ENCODE assay signal across 20 cellular contexts in the genomic region with DNA sequence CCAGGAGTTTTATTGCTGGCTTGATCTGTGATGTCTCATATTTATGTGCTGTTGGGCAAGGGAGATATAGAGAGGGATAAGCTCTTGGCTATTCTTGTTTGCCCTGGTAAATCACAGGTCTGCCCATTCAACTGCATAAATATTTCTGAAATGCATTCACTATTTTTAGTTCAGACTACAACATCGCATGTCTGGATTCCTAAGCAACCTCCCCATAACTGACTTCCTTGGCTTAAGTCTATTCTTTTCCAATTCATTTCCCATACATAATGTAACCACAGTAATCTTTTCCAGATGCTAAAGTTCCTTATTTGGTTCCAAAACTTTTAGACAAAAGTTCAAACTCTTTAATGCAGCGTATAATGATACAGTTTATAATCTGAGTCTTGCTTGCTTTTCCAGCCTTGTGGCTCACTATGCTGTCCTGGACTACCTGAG.
DNase-seq lines count a peak whose midpoint lies in the region; ATAC-seq and TF ChIP-seq lines count a peak whose summit lies in the region.
"Had no signal": no experiment of that assay in that cellular context is flagged by ENCODE, and none has a peak within 500 bp of the region (broad histone marks: within the 10 kb centered on the region; RNA-seq: fewer than 3 reads in every experiment).

No MANE protein-coding gene starts in this region.

- H3K9ac ChIP-seq in fibroblast of lung (ENCODE audit: insufficient read depth, low read length), result no peak overlapping the region
- H3K9ac ChIP-seq: neural progenitor cell had no signal

- H3K9me3 ChIP-seq in fibroblast of lung (ENCODE audit: control insufficient read depth, insufficient read depth, low read depth, low read length), result no peaks in the 10 kb centered on the region
- H3K9me3 ChIP-seq in naive thymus-derived CD4-positive, alpha-beta T cell (ENCODE audit: control insufficient read depth in 2 of 3, low read length in 3 of 3), result no peaks in the 10 kb centered on the region
- H3K9me3 ChIP-seq: esophagus squamous epithelium, HAP-1, tibial nerve had no signal

- TF ChIP-seq CTCF in fibroblast of lung (conservative IDR thresholded peaks at IDR 0.05 in 1 of 2, IDR thresholded peaks at IDR 0.05 in 1 of 2; ENCODE audit: low read depth in 1 of 2, low read length in 2 of 2), result no peak
- no peak for TF ChIP-seq CTCF in osteocyte (IDR thresholded peaks at IDR 0.05)

- peaks cover 42% of the 10 kb centered on the region for H3K4me1 Mint-ChIP-seq in osteocyte (ENCODE audit: unreplicated experiment)
- no peaks in the 10 kb centered on the region for H3K4me1 Mint-ChIP-seq in naive thymus-derived CD4-positive, alpha-beta T cell

- CTCF ChIA-PET in naive thymus-derived CD4-positive, alpha-beta T cell (lab: Charles Lee), result no interaction called here

- no peaks in the 10 kb centered on the region for H3K9me3 Mint-ChIP-seq in osteocyte (ENCODE audit: unreplicated experiment)
- H3K9me3 Mint-ChIP-seq in naive thymus-derived CD4-positive, alpha-beta T cell, result no peaks in the 10 kb centered on the region
- H3K9me3 Mint-ChIP-seq: activated CD4-positive, alpha-beta memory T cell treated with anti-CD3 and anti-CD28 coated beads for 36 hours; neural progenitor cell had no signal

- no peak for ATAC-seq in naive thymus-derived CD4-positive, alpha-beta T cell
- ATAC-seq in left ventricle myocardium superior, result no peak
- ATAC-seq: sciatic nerve had no signal

- no peak overlapping the region for H3K4me3 ChIP-seq in fibroblast of lung (replicated peaks in 1 of 4; ENCODE audit: control extremely low read depth in 1 of 4, insufficient read depth in 1 of 4, low read depth in 3 of 4, low read length in 4 of 4)
- no peak overlapping the region for H3K4me3 ChIP-seq in naive thymus-derived CD4-positive, alpha-beta T cell (ENCODE audit: low read length)
- H3K4me3 ChIP-seq: esophagus squamous epithelium, HAP-1, neural progenitor cell, tibial nerve had no signal

- no peaks in the 10 kb centered on the region for H4K20me1 ChIP-seq in fibroblast of lung (ENCODE audit: control insufficient read depth, extremely low read depth, insufficient read depth, low read length)

- no peaks in the 10 kb centered on the region for H3K36me3 Mint-ChIP-seq in osteocyte (ENCODE audit: unreplicated experiment)
- H3K36me3 Mint-ChIP-seq in naive thymus-derived CD4-positive, alpha-beta T cell, result no peaks in the 10 kb centered on the region
- H3K36me3 Mint-ChIP-seq: activated CD4-positive, alpha-beta memory T cell treated with anti-CD3 and anti-CD28 coated beads for 36 hours; neural progenitor cell had no signal

- H3K27ac Mint-ChIP-seq in osteocyte (ENCODE audit: unreplicated experiment), result peak overlapping the region; percentile 86
- H3K27ac Mint-ChIP-seq in naive thymus-derived CD4-positive, alpha-beta T cell, result no peak overlapping the region
- H3K27ac Mint-ChIP-seq: activated CD4-positive, alpha-beta memory T cell treated with anti-CD3 and anti-CD28 coated beads for 36 hours; neural progenitor cell had no signal

- in situ Hi-C loops in Caki2 (cut with HindIII; ENCODE audit: low pct_unique_long_range_greater_than_20kb, low sequenced_read_pairs), result no loop called here

- no peaks in the 10 kb centered on the region for H3K79me2 ChIP-seq in fibroblast of lung (ENCODE audit: control insufficient read depth, insufficient read depth, low read length)

- peaks cover 4% of the 10 kb centered on the region for H3K4me1 ChIP-seq in fibroblast of lung (ENCODE audit: control insufficient read depth, extremely low read depth, insufficient read depth, low read length)
- H3K4me1 ChIP-seq in naive thymus-derived CD4-positive, alpha-beta T cell (ENCODE audit: control insufficient read depth in 2 of 2, insufficient read depth in 2 of 2, low read length in 2 of 2), result no peaks in the 10 kb centered on the region
- H3K4me1 ChIP-seq: esophagus squamous epithelium, HAP-1, neural progenitor cell, tibial nerve had no signal

- H3K4me3 Mint-ChIP-seq in osteocyte (ENCODE audit: unreplicated experiment), result no peak overlapping the region
- H3K4me3 Mint-ChIP-seq in naive thymus-derived CD4-positive, alpha-beta T cell, result no peak overlapping the region
- H3K4me3 Mint-ChIP-seq: activated CD4-positive, alpha-beta memory T cell treated with anti-CD3 and anti-CD28 coated beads for 36 hours; neural progenitor cell had no signal

- DNase-seq in Caki2 (ENCODE audit: low read depth) (peak; percentile 21), RPMI7951 (ENCODE audit: low read depth) (peak; percentile 95), fibroblast of lung (ENCODE audit: low read depth in 2 of 2) (peak; percentile 75 to 99), osteocyte (ENCODE audit: extremely low spot score, unreplicated experiment) (no peak), inferior parietal cortex (ENCODE audit: extremely low spot score) (no peak), germinal center (ENCODE audit: low spot score) (no peak), left ventricle myocardium superior (no peak)
- no peak for DNase-seq in naive thymus-derived CD4-positive, alpha-beta T cell
- DNase-seq: activated CD4-positive, alpha-beta memory T cell treated with anti-CD3 and anti-CD28 coated beads for 36 hours; aorta; esophagus squamous epithelium; KG1; mammary epithelial cell; NCI-H1436; stimulated activated CD4-positive, alpha-beta T cell treated with anti-CD3 and anti-CD28 coated beads, Interleukin-4, amount 100 ng/mL, for 4 hours had no signal

- H3K27me3 Mint-ChIP-seq in osteocyte (ENCODE audit: unreplicated experiment), result no peaks in the 10 kb centered on the region
- peaks cover 0 to 24% (median 4%) of the 10 kb centered on the region in 5 donors for H3K27me3 Mint-ChIP-seq in naive thymus-derived CD4-positive, alpha-beta T cell

- no peak overlapping the region for H3K27ac ChIP-seq in fibroblast of lung (ENCODE audit: insufficient read depth, low read length)
- no peak overlapping the region for H3K27ac ChIP-seq in naive thymus-derived CD4-positive, alpha-beta T cell (ENCODE audit: low read depth, low read length)
- H3K27ac ChIP-seq: C4-2B, esophagus squamous epithelium, neural progenitor cell, tibial nerve had no signal

- no peaks in the 10 kb centered on the region for H3K27me3 ChIP-seq in fibroblast of lung (ENCODE audit: control insufficient read depth, insufficient read depth, low read length)
- no peaks in the 10 kb centered on the region for H3K27me3 ChIP-seq in naive thymus-derived CD4-positive, alpha-beta T cell (ENCODE audit: control insufficient read depth in 2 of 2, insufficient read depth in 2 of 2, low read length in 2 of 2)
- H3K27me3 ChIP-seq: esophagus squamous epithelium, neural progenitor cell, tibial nerve had no signal

- no peak overlapping the region for H3K4me2 ChIP-seq in fibroblast of lung (ENCODE audit: extremely low read depth, insufficient read depth, low read length)
- H3K4me2 ChIP-seq: neural progenitor cell had no signal

- POLR2A ChIA-PET in naive thymus-derived CD4-positive, alpha-beta T cell (lab: Charles Lee), result no interaction called here

- no peak overlapping the region for H2AFZ ChIP-seq in fibroblast of lung (ENCODE audit: low read length)
- H2AFZ ChIP-seq: neural progenitor cell had no signal

- intact Hi-C loops in naive thymus-derived CD4-positive, alpha-beta T cell (cut with micrococcal nuclease), result no loop called here
- intact Hi-C loops in left ventricle myocardium superior (cut with micrococcal nuclease), result no loop called here

- H3K36me3 ChIP-seq in fibroblast of lung (ENCODE audit: control insufficient read depth, insufficient read depth, low read length), result no peaks in the 10 kb centered on the region
- H3K36me3 ChIP-seq in naive thymus-derived CD4-positive, alpha-beta T cell (ENCODE audit: control insufficient read depth in 2 of 3, insufficient read depth in 3 of 3, low read length in 3 of 3), result no peaks in the 10 kb centered on the region
- H3K36me3 ChIP-seq: esophagus squamous epithelium, HAP-1, neural progenitor cell, tibial nerve had no signal

Comparison
In these comparisons a context has a peak if more than half of its experiments do, and no peak if none do; other contexts are left out.
1. DNase-seq: peak in Caki2 (single experiment), RPMI7951 (single experiment) and fibroblast of lung (2 of 2); none in osteocyte (single experiment), inferior parietal cortex (single experiment), germinal center (single experiment), naive thymus-derived CD4-positive, alpha-beta T cell (0 of 9) and left ventricle myocardium superior (single experiment).